1 cellular context compared by ENCODE assay signal in genomic region chr3:15206662-15207576, GRCh38.
TF ChIP-seq lines count a peak whose summit lies in the region.

No MANE protein-coding gene starts in this region.

TF ChIP-seq in GM23338, 12 proteins besides CTCF, POLR2A, EP300 and RAD21 (continued from another document):
- TF ChIP-seq ZNF462 (CRISPR knock-in tag; IDR thresholded peaks at IDR 0.05) = no peak
- no peak for TF ChIP-seq POLR2AphosphoS5 (IDR thresholded peaks at IDR 0.05; ENCODE audit: low read depth)
- no peak for TF ChIP-seq JUNB (IDR thresholded peaks at IDR 0.05; ENCODE audit: unreplicated experiment)
- TF ChIP-seq ZNF114 (CRISPR knock-in tag; IDR thresholded peaks at IDR 0.05) = no peak
- TF ChIP-seq REST (IDR thresholded peaks at IDR 0.05; ENCODE audit: unreplicated experiment) = no peak
- no peak for TF ChIP-seq ZNF331 (CRISPR knock-in tag; IDR thresholded peaks at IDR 0.05; ENCODE audit: low read depth)
- TF ChIP-seq ETS1 (IDR thresholded peaks at IDR 0.05) = no peak
- TF ChIP-seq NANOG (IDR thresholded peaks at IDR 0.05; ENCODE audit: borderline replicate concordance) = no peak
TF ChIP-seq in GM23338: peak in this region for 0.
